ENCODE assay signal across 17 cellular contexts in the genomic region with DNA sequence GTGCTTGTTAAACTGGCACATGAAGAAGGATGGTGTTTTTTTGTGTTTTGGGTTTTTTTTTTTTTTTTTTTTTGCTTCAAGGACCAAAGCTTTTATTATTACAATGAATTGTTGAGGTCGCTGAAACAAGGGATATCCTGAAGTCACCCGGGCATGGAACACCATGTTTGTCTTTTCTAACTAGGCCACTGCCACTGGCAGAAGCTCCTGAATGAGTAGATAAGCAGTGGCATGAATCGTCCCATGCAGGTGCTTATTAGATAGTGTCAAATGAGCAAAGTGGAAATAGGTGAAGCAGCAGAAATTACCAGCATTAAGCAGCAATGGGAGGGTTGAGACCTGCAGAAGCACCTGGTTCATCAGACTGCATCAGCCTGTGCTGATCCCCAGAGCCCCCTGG.
DNase-seq lines count a peak whose midpoint lies in the region; ATAC-seq lines count a peak whose summit lies in the region.
"Had no signal": no experiment of that assay in that cellular context is flagged by ENCODE, and none has a peak within 500 bp of the region (broad histone marks: within the 10 kb centered on the region; RNA-seq: fewer than 3 reads in every experiment).

No MANE protein-coding gene starts in this region.

- in situ Hi-C loops in KBM-7 (cut with MboI; ENCODE audit: low pct_unique_long_range_greater_than_20kb, low sequenced_read_pairs), result no loop called here

- H3K27ac Mint-ChIP-seq in activated CD4-positive, alpha-beta memory T cell treated with anti-CD3 and anti-CD28 coated beads for 36 hours, result peak overlapping the region; percentile 92
- H3K27ac Mint-ChIP-seq in effector memory CD8-positive, alpha-beta T cell, result peak overlapping the region; percentile 95 to 97

- no peaks in the 10 kb centered on the region for H3K27me3 Mint-ChIP-seq in activated CD4-positive, alpha-beta memory T cell treated with anti-CD3 and anti-CD28 coated beads for 36 hours
- H3K27me3 Mint-ChIP-seq in effector memory CD8-positive, alpha-beta T cell, result no peaks in the 10 kb centered on the region

- CTCF ChIA-PET in activated CD4-positive, alpha-beta memory T cell treated with anti-CD3 and anti-CD28 coated beads for 36 hours (lab: Charles Lee), result interaction anchor here (0.7 kb wide), 1 partner anchor 52 kb away, joined by 3 read pairs; no protein-coding TSS in a partner anchor

- H3K4me1 Mint-ChIP-seq in activated CD4-positive, alpha-beta memory T cell treated with anti-CD3 and anti-CD28 coated beads for 36 hours (ENCODE audit: low read depth), result peaks cover 87% of the 10 kb centered on the region
- H3K4me1 Mint-ChIP-seq in effector memory CD8-positive, alpha-beta T cell (ENCODE audit: low read depth in 2 of 2), result peaks cover 89 to 97% of the 10 kb centered on the region in 2 donors

- peaks cover 54% of the 10 kb centered on the region for H3K36me3 Mint-ChIP-seq in activated CD4-positive, alpha-beta memory T cell treated with anti-CD3 and anti-CD28 coated beads for 36 hours
- H3K36me3 Mint-ChIP-seq in effector memory CD8-positive, alpha-beta T cell (ENCODE audit: insufficient read depth), result peaks cover 98% of the 10 kb centered on the region

- DNase-seq in left ventricle myocardium superior, result no peak
- no peak for DNase-seq in cardiac septum (ENCODE audit: low spot score)
- no peak for DNase-seq in activated CD4-positive, alpha-beta memory T cell treated with anti-CD3 and anti-CD28 coated beads for 36 hours
- DNase-seq in effector memory CD8-positive, alpha-beta T cell, result no peak
- DNase-seq in stimulated activated CD4-positive, alpha-beta T cell treated with anti-CD3 and anti-CD28 coated beads, Interleukin-4, amount 100 ng/mL, for 4 hours, result no peak
- DNase-seq in KBM-7, result no peak
- DNase-seq: activated CD4-positive, alpha-beta T cell treated with anti-CD3 and anti-CD28 coated beads for 4 hours; activated gamma-delta T cell treated with Interleukin-2 at 50 U/mL for 16 hours; AML-193; GOT3; NCI-H1436; NCI-H226; nephron progenitor cell; retina; stimulated activated CD4-positive, alpha-beta T cell treated with anti-CD3 and anti-CD28 coated beads, Interleukin-15, amount 100 ng/mL, for 24 hours; T-helper 9 cell had no signal

- peak overlapping the region; percentile 13 for H3K4me3 Mint-ChIP-seq in activated CD4-positive, alpha-beta memory T cell treated with anti-CD3 and anti-CD28 coated beads for 36 hours
- H3K4me3 Mint-ChIP-seq in effector memory CD8-positive, alpha-beta T cell, result peak overlapping the region; percentile 79 to 81
- H3K4me3 Mint-ChIP-seq: nephron progenitor cell had no signal

- H3K9me3 Mint-ChIP-seq in activated CD4-positive, alpha-beta memory T cell treated with anti-CD3 and anti-CD28 coated beads for 36 hours, result no peaks in the 10 kb centered on the region
- no peaks in the 10 kb centered on the region for H3K9me3 Mint-ChIP-seq in effector memory CD8-positive, alpha-beta T cell
- H3K9me3 Mint-ChIP-seq: nephron progenitor cell had no signal

- intact Hi-C loops in left ventricle myocardium superior (cut with micrococcal nuclease), result no loop called here
- intact Hi-C loops in cardiac septum (cut with DNase I), result no loop called here
- intact Hi-C loops in activated CD4-positive, alpha-beta memory T cell treated with anti-CD3 and anti-CD28 coated beads for 36 hours (cut with micrococcal nuclease), result no loop called here

- ATAC-seq in left ventricle myocardium superior, result peak; percentile 19
- ATAC-seq in effector memory CD8-positive, alpha-beta T cell (replicated peaks), result no peak
- no peak for ATAC-seq in GM18873 (IDR thresholded peaks at IDR 0.05; ENCODE audit: low FRiP score, unreplicated experiment)

- POLR2A ChIA-PET in activated CD4-positive, alpha-beta memory T cell treated with anti-CD3 and anti-CD28 coated beads for 36 hours (lab: Charles Lee), result interaction anchor here (1.0 to 5.0 kb wide), 4 partner anchors 13 to 33 kb away, joined by 3 to 28 read pairs (median 8); no protein-coding TSS in a partner anchor
